ENCODE assay signal across 8 cellular contexts in genomic region chr17:4566785-4567184, GRCh38. TPM values are rescaled to one million over a fixed set of nuclear protein-coding genes. Genes with fewer than 3 reads are reported as not detected.
DNase-seq lines count a peak whose midpoint lies in the region; ATAC-seq and TF ChIP-seq lines count a peak whose summit lies in the region.

No MANE protein-coding gene starts in this region.

- peaks cover 0 to 20% (median 0%) of the 10 kb centered on the region in 5 donors for H3K27me3 Mint-ChIP-seq in naive thymus-derived CD4-positive, alpha-beta T cell

- peaks cover 0 to 24% (median 9%) of the 10 kb centered on the region in 3 donors for H3K4me1 ChIP-seq in esophagus squamous epithelium
- peaks cover 7 to 11% of the 10 kb centered on the region in 2 donors for H3K4me1 ChIP-seq in naive thymus-derived CD4-positive, alpha-beta T cell (ENCODE audit: control insufficient read depth in 2 of 2, insufficient read depth in 2 of 2, low read length in 2 of 2)

- ATAC-seq in naive thymus-derived CD4-positive, alpha-beta T cell, result peak; percentile 52
- ATAC-seq in GM21390 (IDR thresholded peaks at IDR 0.05; ENCODE audit: unreplicated experiment), result no peak

- intact Hi-C loops in esophagus squamous epithelium (cut with DNase I), result loop anchor here (5.0 kb wide), 1 partner anchor 56 kb away; no protein-coding TSS in a partner anchor
- intact Hi-C loops in naive thymus-derived CD4-positive, alpha-beta T cell (cut with micrococcal nuclease), result loop anchor here (1.0 to 10.0 kb wide), 5 partner anchors 60 to 336 kb away; partner anchors contain the start of genes ARRB2 (in 1 of the 2), CHRNE (in 1 of the 2) and PELP1 (in 1 of the 2)

- no peaks in the 10 kb centered on the region for H3K27me3 ChIP-seq in esophagus squamous epithelium
- H3K27me3 ChIP-seq in naive thymus-derived CD4-positive, alpha-beta T cell (ENCODE audit: control insufficient read depth in 2 of 2, insufficient read depth in 2 of 2, low read length in 2 of 2), result no peaks in the 10 kb centered on the region

- H3K36me3 Mint-ChIP-seq in naive thymus-derived CD4-positive, alpha-beta T cell, result no peaks in the 10 kb centered on the region

- H3K36me3 ChIP-seq in esophagus squamous epithelium, result no peaks in the 10 kb centered on the region
- H3K36me3 ChIP-seq in naive thymus-derived CD4-positive, alpha-beta T cell (ENCODE audit: control insufficient read depth in 2 of 3, insufficient read depth in 3 of 3, low read length in 3 of 3), result no peaks in the 10 kb centered on the region

- DNase-seq in ACHN, result peak; percentile 74
- DNase-seq in GM13976 (ENCODE audit: low spot score), result peak; percentile 67
- peak; percentile 4 for DNase-seq in NCI-H2081 treated with DMSO at 0.1 percent for 48 hours (lab: John Stamatoyannopoulos, UW)
- DNase-seq in activated CD4-positive, CD25-positive, alpha-beta regulatory T cell treated with anti-CD3 and anti-CD28 coated beads, Interleukin-2, amount 50 U/mL, for 72 hours, result peak; percentile 55
- DNase-seq in esophagus squamous epithelium (lab: John Stamatoyannopoulos, UW), result no peak
- DNase-seq in naive thymus-derived CD4-positive, alpha-beta T cell, result peak in 3 of 9 donors; percentile 14 to 47 (median 19)
- no peak for DNase-seq in dedifferentiated amniotic fluid mesenchymal stem cell (ENCODE audit: extremely low spot score)

- no peak overlapping the region for H3K27ac ChIP-seq in esophagus squamous epithelium
- H3K27ac ChIP-seq in naive thymus-derived CD4-positive, alpha-beta T cell (ENCODE audit: low read depth, low read length), result no peak overlapping the region

- TF ChIP-seq POLR2A in esophagus squamous epithelium (IDR thresholded peaks at IDR 0.05), result no peak

- no peaks in the 10 kb centered on the region for H3K9me3 Mint-ChIP-seq in naive thymus-derived CD4-positive, alpha-beta T cell

- no peak overlapping the region for H3K4me3 Mint-ChIP-seq in naive thymus-derived CD4-positive, alpha-beta T cell

- in situ Hi-C loops in ACHN (cut with HindIII; ENCODE audit: low pct_ligation_motif_present, low pct_unique_long_range_greater_than_20kb, low sequenced_read_pairs) (loop anchor here (10.0 kb wide), 1 partner anchor 58 kb away; no protein-coding TSS in a partner anchor), GM13976 (cut with MboI; ENCODE audit: low sequenced_read_pairs, unreplicated experiment) (loop anchor here (5.0 kb wide), 1 partner anchor 56 kb away; no protein-coding TSS in a partner anchor)

- TF ChIP-seq CTCF in GM13976 (IDR thresholded peaks at IDR 0.05; ENCODE audit: borderline replicate concordance, control extremely low read depth, extremely low read depth, insufficient read depth, missing control alignments) (peak; percentile 70), esophagus squamous epithelium (IDR thresholded peaks at IDR 0.05) (peak; percentile 45 to 83 (median 68))

- H3K9me3 ChIP-seq in esophagus squamous epithelium, result no peaks in the 10 kb centered on the region
- no peaks in the 10 kb centered on the region for H3K9me3 ChIP-seq in naive thymus-derived CD4-positive, alpha-beta T cell (ENCODE audit: control insufficient read depth in 2 of 3, low read length in 3 of 3)

- no peak overlapping the region for H3K4me3 ChIP-seq in esophagus squamous epithelium
- no peak overlapping the region for H3K4me3 ChIP-seq in naive thymus-derived CD4-positive, alpha-beta T cell (ENCODE audit: low read length)

- CTCF ChIA-PET in naive thymus-derived CD4-positive, alpha-beta T cell (lab: Charles Lee), result interaction anchor here (0.6 to 1.3 kb wide), 9 partner anchors 9 to 335 kb away, joined by 3 to 6 read pairs (median 3); no protein-coding TSS in a partner anchor

- peaks cover 15 to 38% (median 29%) of the 10 kb centered on the region in 7 donors for H3K4me1 Mint-ChIP-seq in naive thymus-derived CD4-positive, alpha-beta T cell

- POLR2A ChIA-PET in naive thymus-derived CD4-positive, alpha-beta T cell (lab: Charles Lee), result interaction anchor here (0.9 to 1.7 kb wide), 3 partner anchors 12 to 141 kb away, joined by 3 to 4 read pairs (median 4); partner anchors contain the start of gene MYBBP1A

- no peak overlapping the region for H3K27ac Mint-ChIP-seq in naive thymus-derived CD4-positive, alpha-beta T cell

- WGBS in esophagus squamous epithelium, 2 donors, result 10 to 43% methylated on average over 2 to 5 of the region's 5 CpGs

RNA-seq across cellular contexts. Expression of gene GGT6, which starts 6.4 kb away (rescaled TPM):
- 100 to 1,000 TPM in 1 of 4 donors, 10 to 100 TPM in 3; 46.0 to 141 (median 68.5) TPM for total RNA-seq in esophagus squamous epithelium
- not detected for total RNA-seq in naive thymus-derived CD4-positive, alpha-beta T cell
- not detected for polyA plus RNA-seq in naive thymus-derived CD4-positive, alpha-beta T cell

RNA-seq across cellular contexts. Expression of gene MYBBP1A, which starts 11.6 kb away (rescaled TPM):
- total RNA-seq in esophagus squamous epithelium, result 10 to 100 TPM; 32.4 to 70.0 (median 54.4) TPM
- total RNA-seq in naive thymus-derived CD4-positive, alpha-beta T cell, result 10 to 100 TPM; 59.8 to 81.8 (median 77.9) TPM
- polyA plus RNA-seq in naive thymus-derived CD4-positive, alpha-beta T cell, result 10 to 100 TPM; 21.0 to 42.8 TPM

RNA-seq across cellular contexts. Expression of gene SMTNL2, which starts 17.5 kb away (rescaled TPM):
- under 1 TPM; 0.41 to 0.76 (median 0.69) TPM for total RNA-seq in esophagus squamous epithelium
- not detected for total RNA-seq in naive thymus-derived CD4-positive, alpha-beta T cell
- not detected for polyA plus RNA-seq in naive thymus-derived CD4-positive, alpha-beta T cell

Comparison
In these comparisons a context has a peak if more than half of its experiments do, and no peak if none do; other contexts are left out.
1. DNase-seq: peak in ACHN (single experiment), GM13976 (single experiment), NCI-H2081 treated with DMSO at 0.1 percent for 48 hours (single experiment) and activated CD4-positive, CD25-positive, alpha-beta regulatory T cell treated with anti-CD3 and anti-CD28 coated beads, Interleukin-2, amount 50 U/mL, for 72 hours (single experiment); none in esophagus squamous epithelium (single experiment) and dedifferentiated amniotic fluid mesenchymal stem cell (single experiment).
2. RNA of gene GGT6, which starts 6.4 kb away (total RNA-seq): 46.0 to 141 TPM in esophagus squamous epithelium; not detected in naive thymus-derived CD4-positive, alpha-beta T cell; every median in the first group is over 10 times any median in the second.